20 cellular contexts compared by ENCODE assay signal in genomic region chr2:231398585-231398984, GRCh38. TPM values are rescaled to one million over a fixed set of nuclear protein-coding genes. Genes with fewer than 3 reads are reported as not detected.
DNase-seq lines count a peak whose midpoint lies in the region; ATAC-seq and TF ChIP-seq lines count a peak whose summit lies in the region.
"Had no signal": no experiment of that assay in that cellular context is flagged by ENCODE, and none has a peak within 500 bp of the region (broad histone marks: within the 10 kb centered on the region; RNA-seq: fewer than 3 reads in every experiment).

No MANE protein-coding gene starts in this region.

- no peaks in the 10 kb centered on the region for H3K27me3 ChIP-seq in HL-60 (ENCODE audit: insufficient read depth, poor library complexity, severe bottlenecking)
- no peaks in the 10 kb centered on the region for H3K27me3 ChIP-seq in body of pancreas
- no peaks in the 10 kb centered on the region for H3K27me3 ChIP-seq in testis

- no peak for ATAC-seq in body of pancreas
- ATAC-seq in HG03439 (IDR thresholded peaks at IDR 0.05; ENCODE audit: unreplicated experiment), result no peak
- ATAC-seq: GM23338 had no signal

- peaks cover 10% of the 10 kb centered on the region for H3K4me1 Mint-ChIP-seq in neural crest cell

- H3K27ac ChIP-seq in HL-60 (replicated peaks) (peak overlapping the region; percentile 95), body of pancreas (peak overlapping the region in 3 of 4 donors; percentile 84 to 96 (median 91)), testis (peak overlapping the region; percentile 64 to 72)
- H3K27ac ChIP-seq: SJSA1 had no signal

- H3K4me1 ChIP-seq in body of pancreas (peaks cover 83% of the 10 kb centered on the region), testis (peaks cover 29% of the 10 kb centered on the region)

- WGBS in body of pancreas, 2 donors, result 70 to 73% methylated on average over 16 to 27 of the region's 27 CpGs
- 83 to 88% methylated on average over 9 to 27 of the region's 27 CpGs for WGBS in testis, 2 donors

- H3K36me3 Mint-ChIP-seq in neural crest cell (ENCODE audit: low read depth), result no peaks in the 10 kb centered on the region
- H3K36me3 Mint-ChIP-seq: CD14-positive monocyte had no signal

- intact Hi-C loops in body of pancreas (cut with DNase I), result loop anchor here (10.0 kb wide), 1 partner anchor 164 kb away; no protein-coding TSS in a partner anchor
- intact Hi-C loops in testis (cut with DNase I; ENCODE audit: low total_unique reads), result no loop called here
- intact Hi-C loops in posterior vena cava (cut with DNase I), result loop anchor here in 1 of 2 donors (10.0 kb wide), 1 partner anchor 164 kb away; no protein-coding TSS in a partner anchor

- DNase-seq in HL-60 (ENCODE audit: low read depth in 1 of 2, low spot score in 1 of 2) (no peak), body of pancreas (no peak), neural crest cell (ENCODE audit: low read depth, low spot score) (no peak), testis (no peak), NCI-H1105 treated with DMSO at 0.1 percent for 48 hours (lab: John Stamatoyannopoulos, UW) (no peak), posterior vena cava (ENCODE audit: low spot score) (no peak), NCI-H187 treated with DMSO at 0.1 percent for 48 hours (lab: John Stamatoyannopoulos, UW) (no peak)
- DNase-seq: DMS79 treated with DMSO at 0.1 percent for 48 hours, Karpas-422, NCI-H1048, NCI-H146, NCI-H226, NCI-H524 had no signal

- H3K9me3 Mint-ChIP-seq in neural crest cell, result no peaks in the 10 kb centered on the region
- H3K9me3 Mint-ChIP-seq: GM23338, IgD-negative memory B cell had no signal

- TF ChIP-seq CTCF in HL-60 (IDR thresholded peaks at IDR 0.05; ENCODE audit: insufficient read depth, low read length) (no peak), body of pancreas (IDR thresholded peaks at IDR 0.05) (no peak), neural crest cell (conservative IDR thresholded peaks at IDR 0.05) (no peak), testis (IDR thresholded peaks at IDR 0.05) (no peak)

- H3K27ac Mint-ChIP-seq in neural crest cell (ENCODE audit: unreplicated experiment), result no peak overlapping the region
- H3K27ac Mint-ChIP-seq: CD14-positive monocyte, GM23338 had no signal

- peaks cover 32% of the 10 kb centered on the region for H3K27me3 Mint-ChIP-seq in neural crest cell (ENCODE audit: low read depth)
- H3K27me3 Mint-ChIP-seq: IgD-negative memory B cell had no signal

- H3K9me3 ChIP-seq in body of pancreas (no peaks in the 10 kb centered on the region), testis (no peaks in the 10 kb centered on the region)
- H3K9me3 ChIP-seq: SJSA1 had no signal

- H3K4me3 ChIP-seq in HL-60 (replicated peaks; ENCODE audit: insufficient read depth, low read length) (peak overlapping the region; percentile 22; the same call in 1 of the 2 replicates), body of pancreas (no peak overlapping the region), testis (no peak overlapping the region)
- H3K4me3 ChIP-seq: GM23338, SJSA1 had no signal

- H3K4me3 Mint-ChIP-seq in neural crest cell, result peak overlapping the region; percentile 56
- H3K4me3 Mint-ChIP-seq: CD14-positive monocyte, GM23338 had no signal

- no peak for TF ChIP-seq POLR2A in body of pancreas (IDR thresholded peaks at IDR 0.05)
- TF ChIP-seq POLR2A in testis (IDR thresholded peaks at IDR 0.05), result no peak

- H3K36me3 ChIP-seq in body of pancreas (replicated peaks in 1 of 2; ENCODE audit: insufficient read depth in 1 of 2, low read depth in 2 of 2) (peaks cover 3% of the 10 kb centered on the region in 2 donors), testis (ENCODE audit: low read depth, missing control alignments) (no peaks in the 10 kb centered on the region)
- H3K36me3 ChIP-seq: SJSA1 had no signal

RNA-seq across cellular contexts. Expression of gene B3GNT7, which starts 3.1 kb away (rescaled TPM):
- total RNA-seq in body of pancreas (10 to 100 TPM in 1 of 2 donors, 1 to 10 TPM in 1; 8.6 to 22.1 TPM), neural crest cell (0.61 and 0.79 TPM in 2 replicates), testis (1 to 10 TPM; 3.3 to 5.0 TPM), posterior vena cava (1 to 10 TPM; 5.7 to 7.7 TPM)
- 2.6 TPM for polyA plus RNA-seq in testis (ENCODE audit: insufficient read depth, low read depth, low replicate concordance)
- total RNA-seq: A673, MCF 10A, SJSA1 had no signal
- polyA plus RNA-seq: CD14-positive monocyte had no signal
